In genomic region chr2:165953306-165953654, GRCh38 we compare ENCODE assay signal across 8 cellular contexts. TPM values are rescaled to one million over a fixed set of nuclear protein-coding genes. Genes with fewer than 3 reads are reported as not detected.
DNase-seq lines count a peak whose midpoint lies in the region; ATAC-seq and TF ChIP-seq lines count a peak whose summit lies in the region.

No MANE protein-coding gene starts in this region.

- intact Hi-C loops in ovary (cut with DNase I) = loop anchor here in 1 of 4 donors (10.0 kb wide), 1 partner anchor 172 kb away; the partner anchor contains the start of gene SCN1A

- no peaks in the 10 kb centered on the region for H3K36me3 ChIP-seq in ovary

- no peak for TF ChIP-seq CTCF in epithelial cell of esophagus (IDR thresholded peaks at IDR 0.05; ENCODE audit: insufficient read depth, low read depth, low read length, missing control alignments)
- TF ChIP-seq CTCF in ovary (IDR thresholded peaks at IDR 0.05) = no peak

- peak; percentile 47 for ATAC-seq in HG02943 (IDR thresholded peaks at IDR 0.05; ENCODE audit: low read depth, unreplicated experiment)

- H3K27me3 ChIP-seq in ovary = no peaks in the 10 kb centered on the region

- peaks cover 9% of the 10 kb centered on the region for H3K4me1 ChIP-seq in ovary (ENCODE audit: insufficient read depth)

- WGBS in ovary, 3 donors = 0 to 1% (median 1%) methylated on average over 24 of the region's 24 CpGs

- no peaks in the 10 kb centered on the region for H3K9me3 ChIP-seq in ovary

- DNase-seq in NOMO-1 (lab: John Stamatoyannopoulos, UW; ENCODE audit: unreplicated experiment in 2 of 2) (peak; percentile 49 to 75), NOMO-1 treated with dmso at 0.1 percent for 144 hours (lab: John Stamatoyannopoulos, UW; ENCODE audit: unreplicated experiment) (no peak), NCI-H345 treated with DMSO at 0.1 percent for 48 hours (lab: John Stamatoyannopoulos, UW; ENCODE audit: unreplicated experiment) (peak; percentile 43), epithelial cell of esophagus (ENCODE audit: low read depth) (peak; percentile 51), ovary (no peak), SW 1271 (lab: John Stamatoyannopoulos, UW) (no peak), retina (no peak)

- no peak for TF ChIP-seq EP300 in ovary (IDR thresholded peaks at IDR 0.05)

- no peak for TF ChIP-seq POLR2A in ovary (IDR thresholded peaks at IDR 0.05)

- H3K4me3 ChIP-seq in epithelial cell of esophagus (ENCODE audit: low read length) = peak overlapping the region; percentile 61
- H3K4me3 ChIP-seq in ovary = peak overlapping the region; percentile 68

- peak overlapping the region; percentile 61 to 67 for H3K27ac ChIP-seq in ovary

RNA-seq across cellular contexts. Expression of gene TTC21B, which starts 0.3 kb away (rescaled TPM):
- 10 to 100 TPM; 21.0 to 53.4 (median 23.1) TPM for total RNA-seq in ovary
- 10 to 100 TPM in 1 of 2 donors, 1 to 10 TPM in 1; 8.6 to 14.5 TPM for polyA plus RNA-seq in ovary

Comparison
In these comparisons a context has a peak if more than half of its experiments do, and no peak if none do; other contexts are left out.
1. DNase-seq: peak in NOMO-1 (2 of 2), NCI-H345 treated with DMSO at 0.1 percent for 48 hours (single experiment) and epithelial cell of esophagus (single experiment); none in NOMO-1 treated with dmso at 0.1 percent for 144 hours (single experiment), ovary (0 of 5), SW 1271 (0 of 2) and retina (single experiment).